11 cellular contexts compared by ENCODE assay signal in genomic region chr9:94799578-94800264, GRCh38.
DNase-seq lines count a peak whose midpoint lies in the region; FAIRE-seq and TF ChIP-seq lines count a peak whose summit lies in the region.
"Had no signal": no experiment of that assay in that cellular context is flagged by ENCODE, and none has a peak within 500 bp of the region (broad histone marks: within the 10 kb centered on the region; RNA-seq: fewer than 3 reads in every experiment).

No MANE protein-coding gene starts in this region.

- TF ChIP-seq CTCF in right atrium auricular region (IDR thresholded peaks at IDR 0.05) (no peak), endothelial cell of umbilical vein (IDR thresholded peaks at IDR 0.05; ENCODE audit: extremely low read depth in 1 of 2, insufficient read depth in 1 of 2, low read depth in 1 of 2, low read length in 2 of 2) (no peak), progenitor cell of endocrine pancreas (IDR thresholded peaks at IDR 0.05; ENCODE audit: unreplicated experiment) (no peak)

- dilution Hi-C loops in endothelial cell of umbilical vein (cut with MboI; ENCODE audit: extremely low pct_ligation_motif_present, low sequenced_read_pairs), result no loop called here

- peak overlapping the region; percentile 7 for H2AFZ ChIP-seq in endothelial cell of umbilical vein (ENCODE audit: low read depth, low read length)

- H4K20me1 ChIP-seq in endothelial cell of umbilical vein (replicated peaks; ENCODE audit: control insufficient read depth, extremely low read depth, insufficient read depth, low read length), result no peaks in the 10 kb centered on the region

- no peaks in the 10 kb centered on the region for H3K79me2 ChIP-seq in endothelial cell of umbilical vein (ENCODE audit: control insufficient read depth, insufficient read depth, low read length)

- H3K27me3 Mint-ChIP-seq in activated CD4-positive, alpha-beta memory T cell treated with anti-CD3 and anti-CD28 coated beads, Interleukin-2, amount 10 ng/mL, durations not matched to agents 7 days and 5 days, result no peaks in the 10 kb centered on the region
- no peaks in the 10 kb centered on the region for H3K27me3 Mint-ChIP-seq in progenitor cell of endocrine pancreas

- peak overlapping the region; percentile 52 to 69 for H3K27ac ChIP-seq in right atrium auricular region
- peak overlapping the region; percentile 39 for H3K27ac ChIP-seq in endothelial cell of umbilical vein (ENCODE audit: insufficient read depth, low read depth, low read length)
- H3K27ac ChIP-seq in muscle layer of duodenum (ENCODE audit: low read length), result peak overlapping the region; percentile 31

- BruUV-seq in endothelial cell of umbilical vein (replicated peaks; lab: Mats Ljungman, UMichigan), result TSS peak; percentile 90

- H3K4me1 ChIP-seq in right atrium auricular region, result peaks cover 0 to 16% of the 10 kb centered on the region in 2 donors
- peaks cover 17% of the 10 kb centered on the region for H3K4me1 ChIP-seq in endothelial cell of umbilical vein (ENCODE audit: control insufficient read depth, extremely low read depth, insufficient read depth, low read length)
- H3K4me1 ChIP-seq in muscle layer of duodenum (ENCODE audit: control insufficient read depth in 1 of 2, insufficient read depth in 2 of 2, low read length in 2 of 2), result peaks cover 0 to 3% of the 10 kb centered on the region in 2 donors

- POLR2A ChIA-PET in endothelial cell of umbilical vein (lab: Charles Lee), result interaction anchor here (0.9 kb wide), 1 partner anchor 94 kb away, joined by 4 read pairs; no protein-coding TSS in a partner anchor
- POLR2A ChIA-PET in activated CD4-positive, alpha-beta memory T cell treated with anti-CD3 and anti-CD28 coated beads, Interleukin-2, amount 10 ng/mL, durations not matched to agents 7 days and 5 days (lab: Charles Lee), result interaction anchor here (1.5 kb wide), 1 partner anchor 61 kb away, joined by 3 read pairs; no protein-coding TSS in a partner anchor

- no peak overlapping the region for H3K4me3 ChIP-seq in right atrium auricular region
- H3K4me3 ChIP-seq in endothelial cell of umbilical vein (replicated peaks in 1 of 3; ENCODE audit: insufficient read depth in 1 of 3, low read depth in 1 of 3, low read length in 3 of 3), result no peak overlapping the region
- no peak overlapping the region for H3K4me3 ChIP-seq in muscle layer of duodenum (ENCODE audit: low read depth in 1 of 2, low read length in 2 of 2)

- no peaks in the 10 kb centered on the region for H3K9me1 ChIP-seq in endothelial cell of umbilical vein (replicated peaks; ENCODE audit: control insufficient read depth, extremely low read depth, insufficient read depth, low read length)

- peak overlapping the region; percentile 18 for H3K9ac ChIP-seq in endothelial cell of umbilical vein (replicated peaks; ENCODE audit: extremely low read depth, insufficient read depth, low read length)

- intact Hi-C loops in cardiac septum (cut with DNase I) (no loop called here), endothelial cell of umbilical vein (cut with micrococcal nuclease) (loop anchor here (5.0 kb wide), 1 partner anchor 128 kb away; no protein-coding TSS in a partner anchor)

- H3K27me3 ChIP-seq in right atrium auricular region (no peaks in the 10 kb centered on the region), endothelial cell of umbilical vein (ENCODE audit: control insufficient read depth in 2 of 2, insufficient read depth in 2 of 2, low read length in 2 of 2) (no peaks in the 10 kb centered on the region), muscle layer of duodenum (ENCODE audit: low read depth, low read length) (no peaks in the 10 kb centered on the region)

- peaks cover 24% of the 10 kb centered on the region for H3K4me1 Mint-ChIP-seq in activated CD4-positive, alpha-beta memory T cell treated with anti-CD3 and anti-CD28 coated beads, Interleukin-2, amount 10 ng/mL, durations not matched to agents 7 days and 5 days
- peaks cover 27% of the 10 kb centered on the region for H3K4me1 Mint-ChIP-seq in progenitor cell of endocrine pancreas (ENCODE audit: low read depth)

- peak; percentile 96 for FAIRE-seq in endothelial cell of umbilical vein (lab: Jason Lieb, UNC)

- peak overlapping the region; percentile 45 for H3K4me2 ChIP-seq in endothelial cell of umbilical vein (ENCODE audit: insufficient read depth, low read length)

- H3K27ac Mint-ChIP-seq in activated CD4-positive, alpha-beta memory T cell treated with anti-CD3 and anti-CD28 coated beads, Interleukin-2, amount 10 ng/mL, durations not matched to agents 7 days and 5 days, result no peak overlapping the region
- no peak overlapping the region for H3K27ac Mint-ChIP-seq in progenitor cell of endocrine pancreas
- H3K27ac Mint-ChIP-seq: activated naive CD4-positive, alpha-beta T cell treated with anti-CD3 and anti-CD28 coated beads for 36 hours had no signal

- no peaks in the 10 kb centered on the region for H3K9me3 ChIP-seq in right atrium auricular region
- no peaks in the 10 kb centered on the region for H3K9me3 ChIP-seq in endothelial cell of umbilical vein (replicated peaks; ENCODE audit: control insufficient read depth, insufficient read depth, low read length)
- no peaks in the 10 kb centered on the region for H3K9me3 ChIP-seq in muscle layer of duodenum (ENCODE audit: control insufficient read depth in 1 of 2, low read length in 2 of 2)

- DNase-seq in right atrium auricular region (ENCODE audit: low spot score) (no peak), cardiac septum (ENCODE audit: low spot score) (no peak), endothelial cell of umbilical vein (ENCODE audit: low read depth, low spot score) (peak; percentile 91), NCI-H774 (lab: John Stamatoyannopoulos, UW) (no peak), progenitor cell of endocrine pancreas (ENCODE audit: low spot score, unreplicated experiment) (no peak)
- no peak for DNase-seq in central memory CD4-positive, alpha-beta T cell
- no peak for DNase-seq in activated CD4-positive, alpha-beta memory T cell treated with anti-CD3 and anti-CD28 coated beads, Interleukin-2, amount 10 ng/mL, durations not matched to agents 7 days and 5 days
- DNase-seq: activated naive CD4-positive, alpha-beta T cell treated with anti-CD3 and anti-CD28 coated beads for 36 hours; NCI-H2171 treated with DMSO at 0.1 percent for 48 hours; stimulated activated CD4-positive, alpha-beta T cell treated with anti-CD3 and anti-CD28 coated beads, Interleukin-2, amount 100 ng/mL, for 24 hours had no signal

- H3K4me3 Mint-ChIP-seq in activated CD4-positive, alpha-beta memory T cell treated with anti-CD3 and anti-CD28 coated beads, Interleukin-2, amount 10 ng/mL, durations not matched to agents 7 days and 5 days, result no peak overlapping the region
- H3K4me3 Mint-ChIP-seq in progenitor cell of endocrine pancreas (ENCODE audit: low read depth), result no peak overlapping the region
- H3K4me3 Mint-ChIP-seq: activated naive CD4-positive, alpha-beta T cell treated with anti-CD3 and anti-CD28 coated beads for 36 hours had no signal

- TF ChIP-seq POLR2A in endothelial cell of umbilical vein (IDR thresholded peaks at IDR 0.05; ENCODE audit: low read depth, low read length), result no peak

- CTCF ChIA-PET in endothelial cell of umbilical vein (lab: Charles Lee), result interaction anchor here (0.9 to 1.1 kb wide), 2 partner anchors 174 to 328 kb away, joined by 3 to 4 read pairs; no protein-coding TSS in a partner anchor
- CTCF ChIA-PET in activated CD4-positive, alpha-beta memory T cell treated with anti-CD3 and anti-CD28 coated beads, Interleukin-2, amount 10 ng/mL, durations not matched to agents 7 days and 5 days (lab: Charles Lee), result interaction anchor here (0.6 kb wide), 1 partner anchor 24 kb away, joined by 3 read pairs; no protein-coding TSS in a partner anchor

- no peaks in the 10 kb centered on the region for H3K9me3 Mint-ChIP-seq in activated CD4-positive, alpha-beta memory T cell treated with anti-CD3 and anti-CD28 coated beads, Interleukin-2, amount 10 ng/mL, durations not matched to agents 7 days and 5 days
- no peaks in the 10 kb centered on the region for H3K9me3 Mint-ChIP-seq in progenitor cell of endocrine pancreas (ENCODE audit: low read depth)
- H3K9me3 Mint-ChIP-seq: activated naive CD4-positive, alpha-beta T cell treated with anti-CD3 and anti-CD28 coated beads for 36 hours had no signal

- H3K36me3 Mint-ChIP-seq in activated CD4-positive, alpha-beta memory T cell treated with anti-CD3 and anti-CD28 coated beads, Interleukin-2, amount 10 ng/mL, durations not matched to agents 7 days and 5 days (ENCODE audit: low read depth), result peaks cover 39% of the 10 kb centered on the region
- H3K36me3 Mint-ChIP-seq in progenitor cell of endocrine pancreas (ENCODE audit: insufficient read depth), result peaks cover 21% of the 10 kb centered on the region

- H3K36me3 ChIP-seq in right atrium auricular region (no peaks in the 10 kb centered on the region), endothelial cell of umbilical vein (ENCODE audit: control insufficient read depth in 2 of 2, extremely low read depth in 1 of 2, insufficient read depth in 2 of 2, low read length in 2 of 2) (peaks cover 0 to 2% of the 10 kb centered on the region in 2 experiments), muscle layer of duodenum (ENCODE audit: control insufficient read depth in 1 of 2, insufficient read depth in 2 of 2, low read length in 2 of 2) (peaks cover 0 to 12% of the 10 kb centered on the region in 2 donors)

TF ChIP-seq in endothelial cell of umbilical vein, 7 proteins besides CTCF, POLR2A, EP300 and RAD21:
- TF ChIP-seq FOS (IDR thresholded peaks at IDR 0.05; ENCODE audit: borderline replicate concordance, insufficient read depth, low read length) (peak; percentile 62), POLR2AphosphoS5 (IDR thresholded peaks at IDR 0.05; ENCODE audit: insufficient read depth, low read depth, low read length) (no peak), JUN (IDR thresholded peaks at IDR 0.05; ENCODE audit: borderline replicate concordance, insufficient read depth, insufficient read length, low read depth) (peak; percentile 38), EZH2 (IDR thresholded peaks at IDR 0.05; ENCODE audit: borderline replicate concordance, low read depth, low read length, severe bottlenecking) (no peak), GATA2 (IDR thresholded peaks at IDR 0.05; ENCODE audit: insufficient read depth, insufficient read length, low read depth, low read length) (no peak)
